9 cellular contexts compared by ENCODE assay signal in genomic region chr6:28488916-28489365, GRCh38. TPM values are rescaled to one million over a fixed set of nuclear protein-coding genes. Genes with fewer than 3 reads are reported as not detected.
A peak's percentile ranks its signal among the peaks of the same experiment; 100 is the strongest.
DNase-seq lines count a peak whose midpoint lies in the region; ATAC-seq, FAIRE-seq and TF ChIP-seq lines count a peak whose summit lies in the region.
"Had no signal": no experiment of that assay in that cellular context is flagged by ENCODE, and none has a peak within 500 bp of the region (broad histone marks: within the 10 kb centered on the region; RNA-seq: fewer than 3 reads in every experiment).

No MANE protein-coding gene starts in this region.

- CTCF ChIA-PET in AG04450 (lab: Charles Lee): interaction anchor here (0.7 to 1.2 kb wide), 4 partner anchors 12 to 1282 kb away, joined by 3 to 8 read pairs (median 4); no protein-coding TSS in a partner anchor

- H3K4me3 ChIP-seq in AG04450 (ENCODE audit: low read depth, low read length) (peak overlapping the region; percentile 63), GM23338 (peak overlapping the region; percentile 69), SJCRH30 (peak overlapping the region; percentile 22)

- peak overlapping the region; percentile 80 for H3K27ac Mint-ChIP-seq in GM23338
- peak overlapping the region in 1 of 2 donors; percentile 85 for H3K27ac Mint-ChIP-seq in effector memory CD8-positive, alpha-beta T cell

- peaks cover 31% of the 10 kb centered on the region for H3K27me3 Mint-ChIP-seq in GM23338 (ENCODE audit: insufficient read depth, low read depth, poor library complexity)
- H3K27me3 Mint-ChIP-seq in effector memory CD8-positive, alpha-beta T cell: peaks cover 75 to 94% of the 10 kb centered on the region in 2 donors

- no peak for TF ChIP-seq CTCF in AG04450 (IDR thresholded peaks at IDR 0.05; ENCODE audit: low read depth, low read length)
- no peak for TF ChIP-seq CTCF in GM23338 (conservative IDR thresholded peaks at IDR 0.05; ENCODE audit: low read depth in 2 of 2)

- no peaks in the 10 kb centered on the region for H4K20me1 ChIP-seq in GM23338 (replicated peaks; ENCODE audit: insufficient read depth)

- H3K27ac ChIP-seq in AG04450 (ENCODE audit: low read depth, low read length) (peak overlapping the region; percentile 31), GM23338 (ENCODE audit: low read depth) (peak overlapping the region; percentile 5; the same call in 1 of the 2 replicates), SJCRH30 (no peak overlapping the region)

- H3K79me2 ChIP-seq in GM23338 (replicated peaks; ENCODE audit: insufficient read depth): no peaks in the 10 kb centered on the region

- H3K4me1 ChIP-seq in GM23338 (ENCODE audit: insufficient read depth) (peaks cover 6% of the 10 kb centered on the region), SJCRH30 (no peaks in the 10 kb centered on the region)

- H3K27me3 ChIP-seq in AG04450 (ENCODE audit: control insufficient read depth, insufficient read depth, low read length): no peaks in the 10 kb centered on the region
- peaks cover 17% of the 10 kb centered on the region for H3K27me3 ChIP-seq in GM23338 (ENCODE audit: insufficient read depth)
- no peaks in the 10 kb centered on the region for H3K27me3 ChIP-seq in SJCRH30

- no peaks in the 10 kb centered on the region for H3K9me3 ChIP-seq in AG04450 (ENCODE audit: control insufficient read depth, insufficient read depth, low read length)
- no peaks in the 10 kb centered on the region for H3K9me3 ChIP-seq in SJCRH30 (replicated peaks)

- POLR2A ChIA-PET in AG04450 (lab: Yijun Ruan, JAX): interaction anchor here (0.6 to 1.2 kb wide), 3 partner anchors 90 to 1398 kb away, joined by 3 to 9 read pairs (median 6); partner anchors contain the start of gene ZSCAN12

- H3K4me3 Mint-ChIP-seq in GM23338: peak overlapping the region; percentile 92
- H3K4me3 Mint-ChIP-seq in effector memory CD8-positive, alpha-beta T cell: peak overlapping the region; percentile 42 to 72

- H2AFZ ChIP-seq in GM23338: peak overlapping the region; percentile 11; the same call in 1 of the 2 replicates

- peak overlapping the region; percentile 84 for H3K4me2 ChIP-seq in GM23338

- FAIRE-seq in H54 (lab: Jason Lieb, UNC): no peak

- H3K36me3 Mint-ChIP-seq in GM23338 (ENCODE audit: low read depth): peaks cover 2% of the 10 kb centered on the region; the same call in 2 of the 3 replicates
- peaks cover 12% of the 10 kb centered on the region for H3K36me3 Mint-ChIP-seq in effector memory CD8-positive, alpha-beta T cell (ENCODE audit: insufficient read depth)

- peak; percentile 24 for ATAC-seq in GM23338
- no peak for ATAC-seq in effector memory CD8-positive, alpha-beta T cell (replicated peaks)
- ATAC-seq in GM19397 (IDR thresholded peaks at IDR 0.05; ENCODE audit: unreplicated experiment): no peak

- H3F3A ChIP-seq in GM23338 (replicated peaks; ENCODE audit: low read depth): no peaks in the 10 kb centered on the region

- no peaks in the 10 kb centered on the region for H3K9me2 ChIP-seq in GM23338 (ENCODE audit: insufficient read depth)

- DNase-seq in AG04450 (ENCODE audit: low read depth, low spot score) (peak; percentile 36), GM23338 (ENCODE audit: low spot score) (peak; percentile 80), SJCRH30 (peak in 1 of 2 experiments; percentile 23), pons (ENCODE audit: low spot score) (peak; percentile 42), H54 (ENCODE audit: insufficient read length, low spot score) (no peak), NCI-H526 treated with DMSO at 0.1 percent for 48 hours (lab: John Stamatoyannopoulos, UW) (no peak)
- DNase-seq in effector memory CD8-positive, alpha-beta T cell: no peak

- peaks cover 13% of the 10 kb centered on the region for H3K4me1 Mint-ChIP-seq in GM23338
- peaks cover 9 to 10% of the 10 kb centered on the region in 2 donors for H3K4me1 Mint-ChIP-seq in effector memory CD8-positive, alpha-beta T cell (ENCODE audit: low read depth in 2 of 2)

- TF ChIP-seq POLR2A in H54 (IDR thresholded peaks at IDR 0.05; ENCODE audit: low read depth, low read length): no peak

- H3K36me3 ChIP-seq in GM23338 (ENCODE audit: insufficient read depth) (no peaks in the 10 kb centered on the region), SJCRH30 (no peaks in the 10 kb centered on the region)

- peaks cover 2% of the 10 kb centered on the region; the same call in 2 of the 3 replicates for H3K9me3 Mint-ChIP-seq in GM23338
- peaks cover 0 to 4% of the 10 kb centered on the region in 2 donors for H3K9me3 Mint-ChIP-seq in effector memory CD8-positive, alpha-beta T cell

TF ChIP-seq in GM23338, 12 proteins besides CTCF, POLR2A, EP300 and RAD21:
- TF ChIP-seq JUNB (IDR thresholded peaks at IDR 0.05; ENCODE audit: unreplicated experiment): no peak
- no peak for TF ChIP-seq ZNF114 (CRISPR knock-in tag; IDR thresholded peaks at IDR 0.05)
- no peak for TF ChIP-seq EZH2 (IDR thresholded peaks at IDR 0.05; ENCODE audit: low read depth, unreplicated experiment)
- no peak for TF ChIP-seq POLR2AphosphoS5 (IDR thresholded peaks at IDR 0.05; ENCODE audit: low read depth)
- 0 out of 2 replicates have a peak, but pooled peaks have one; percentile 11 for TF ChIP-seq CREB1 (CRISPR knock-in tag; IDR thresholded peaks at IDR 0.05; ENCODE audit: low read depth)

RNA-seq across cellular contexts. Expression of gene GPX6, which starts 26.7 kb away (rescaled TPM):
- polyA plus RNA-seq in AG04450 (2011; rRNA removed): not detected in 2 replicates
- polyA minus RNA-seq in AG04450 (2011; rRNA and poly(A)+ RNA removed): not detected in 2 replicates
- not detected in 2 replicates for total RNA-seq in GM23338 (2014; rRNA removed; shearing (Covaris generic))
- polyA plus RNA-seq in GM23338 (2016; fragmentation: Nextera tagmentation; extraction: Ambion mirVana): not detected in 2 replicates
- not detected in 2 replicates for total RNA-seq in SJCRH30 (2014; rRNA removed; shearing (Covaris generic))
- total RNA-seq: left cardiac atrium had no signal

RNA-seq across cellular contexts. Expression of gene GPX5, which starts 36.7 kb away (rescaled TPM):
- polyA plus RNA-seq in AG04450 (2011; rRNA removed) (not detected in 2 replicates), GM23338 (2016; fragmentation: Nextera tagmentation; extraction: Ambion mirVana) (0.14 TPM in 1 of 2 replicates, not detected in the other)
- not detected in 2 replicates for polyA minus RNA-seq in AG04450 (2011; rRNA and poly(A)+ RNA removed)
- total RNA-seq in GM23338 (2014; rRNA removed; shearing (Covaris generic)): not detected in 2 replicates
- total RNA-seq in SJCRH30 (2014; rRNA removed; shearing (Covaris generic)): not detected in 2 replicates
- total RNA-seq: left cardiac atrium had no signal

RNA-seq across cellular contexts. Expression of gene ZSCAN23, which starts 45.6 kb away (rescaled TPM):
- 3.5 and 4.6 TPM in 2 replicates for polyA plus RNA-seq in AG04450 (2011; rRNA removed)
- 7.1 and 7.5 TPM in 2 replicates for polyA minus RNA-seq in AG04450 (2011; rRNA and poly(A)+ RNA removed)
- total RNA-seq in GM23338 (2014; rRNA removed; shearing (Covaris generic)): 3.1 and 7.8 TPM in 2 replicates
- polyA plus RNA-seq in GM23338 (2016; fragmentation: Nextera tagmentation; extraction: Ambion mirVana): 0.30 and 1.9 TPM in 2 replicates
- 1.1 and 2.3 TPM in 2 replicates for total RNA-seq in SJCRH30 (2014; rRNA removed; shearing (Covaris generic))

Comparison
In these comparisons a context has a peak if more than half of its experiments do, and no peak if none do; other contexts are left out.
1. DNase-seq: peak in AG04450 (single experiment), GM23338 (single experiment) and pons (single experiment); none in effector memory CD8-positive, alpha-beta T cell (0 of 3), H54 (single experiment) and NCI-H526 treated with DMSO at 0.1 percent for 48 hours (single experiment).
2. Peak in every context shown above with its lines, with median percentiles within 50 percentile points of each other: H3K4me3 ChIP-seq.